In the genomic region with DNA sequence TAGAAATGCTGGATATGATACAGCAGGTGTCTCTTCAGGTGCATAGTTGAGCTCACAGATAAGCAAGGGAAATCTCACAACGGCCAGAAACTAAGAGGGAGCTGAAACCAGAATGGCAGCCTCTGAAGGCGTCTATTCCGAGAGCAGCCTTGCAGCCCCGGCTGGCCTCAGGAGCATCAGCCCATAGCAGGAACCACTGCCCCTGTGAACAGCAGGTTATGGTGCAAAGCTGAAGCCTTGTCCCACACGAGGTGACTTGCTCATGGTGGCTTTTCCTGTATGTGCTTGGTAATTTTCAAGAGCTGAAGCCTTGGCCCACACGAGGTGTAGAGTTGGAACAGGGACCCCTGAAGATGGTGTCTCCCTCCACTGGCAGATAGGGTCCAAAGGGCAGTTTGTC, we compare ENCODE assay signal across 19 cellular contexts. TPM values are rescaled to one million over a fixed set of nuclear protein-coding genes. Genes with fewer than 3 reads are reported as not detected.
DNase-seq lines count a peak whose midpoint lies in the region; ATAC-seq, FAIRE-seq and TF ChIP-seq lines count a peak whose summit lies in the region.
"Had no signal": no experiment of that assay in that cellular context is flagged by ENCODE, and none has a peak within 500 bp of the region (broad histone marks: within the 10 kb centered on the region; RNA-seq: fewer than 3 reads in every experiment).

No MANE protein-coding gene starts in this region.

- H4K20me1 ChIP-seq in IMR-90 (ENCODE audit: insufficient read depth, low read length) = peaks cover 19% of the 10 kb centered on the region

- peak overlapping the region; percentile 72 for H3K4ac ChIP-seq in IMR-90 (ENCODE audit: low read depth, low read length)

- H3K23ac ChIP-seq in IMR-90 (ENCODE audit: low read depth, low read length) = peak overlapping the region; percentile 50; the same call in 1 of the 2 replicates

- H4K5ac ChIP-seq in IMR-90 (ENCODE audit: low read depth, low read length) = no peak overlapping the region

- H3K9me1 ChIP-seq in IMR-90 (ENCODE audit: insufficient read depth, low read length) = peaks cover 32% of the 10 kb centered on the region

- H3K18ac ChIP-seq in IMR-90 (ENCODE audit: low read depth, low read length) = no peak overlapping the region

- FAIRE-seq in GM12891 (lab: Jason Lieb, UNC) = no peak

- H2BK120ac ChIP-seq in IMR-90 (ENCODE audit: low read depth, low read length) = peak overlapping the region; percentile 86

- peaks cover 38% of the 10 kb centered on the region for H3K36me3 ChIP-seq in IMR-90 (ENCODE audit: control insufficient read depth, insufficient read depth, low read length)

- 90% methylated on average over 3 of the region's 6 CpGs; no CpG with 5 or more reads in 1 of the 2 experiments for WGBS in IMR-90 (ENCODE audit: extremely low coverage in 2 of 2, insufficient read length in 1 of 2), 2 experiments

- no peak for ATAC-seq in IMR-90 (ENCODE audit: low read depth)
- ATAC-seq in sciatic nerve = no peak
- no peak for ATAC-seq in left lobe of liver
- no peak for ATAC-seq in activated CD4-positive, CD25-positive, alpha-beta regulatory T cell treated with anti-CD3 and anti-CD28 coated beads, Interleukin-2, amount 50 U/mL, for 24 hours

- peak overlapping the region in 1 of 2 experiments; percentile 25; a peak in 1 of 4 replicates for H4K8ac ChIP-seq in IMR-90 (ENCODE audit: low read depth in 2 of 2, low read length in 2 of 2)

- no peak overlapping the region for H3K4me3 ChIP-seq in IMR-90 (ENCODE audit: insufficient read depth, low read depth, low read length)

- in situ Hi-C loops in IMR-90 (cut with MboI; ENCODE audit: low sequenced_read_pairs) = no loop called here

- TF ChIP-seq POLR2A in IMR-90 (IDR thresholded peaks at IDR 0.05; ENCODE audit: low read depth, low read length) (no peak), GM12891 (IDR thresholded peaks at IDR 0.05; ENCODE audit: low read depth, low read length) (no peak)

- peaks cover 21% of the 10 kb centered on the region for H3K4me1 ChIP-seq in IMR-90 (ENCODE audit: control insufficient read depth, insufficient read depth, low read length)
- H3K4me1 ChIP-seq: Caco-2 had no signal

- no peak overlapping the region for H3K9ac ChIP-seq in IMR-90 (ENCODE audit: low read depth, low read length)

- no peak overlapping the region for H3K4me2 ChIP-seq in IMR-90 (ENCODE audit: low read depth, low read length)

- no TSS peak for BruUV-seq in IMR-90 (replicated peaks; lab: Mats Ljungman, UMichigan)

- H2BK15ac ChIP-seq in IMR-90 (ENCODE audit: low read depth, low read length) = no peak overlapping the region; the same call in 2 of the 3 replicates

- TF ChIP-seq RAD21 in IMR-90 (IDR thresholded peaks at IDR 0.05; ENCODE audit: low read length) = no peak

- H3K9me3 ChIP-seq in IMR-90 (ENCODE audit: control insufficient read depth, insufficient read depth, low read length) = no peaks in the 10 kb centered on the region
- H3K9me3 ChIP-seq: Caco-2 had no signal

- H2BK5ac ChIP-seq in IMR-90 (ENCODE audit: low read depth, low read length, poor library complexity, severe bottlenecking) = peak overlapping the region; percentile 11

- H3K14ac ChIP-seq in IMR-90 (replicated peaks; ENCODE audit: low read depth, low read length) = peak overlapping the region; percentile 70; the same call in 1 of the 2 replicates

- no peak overlapping the region for H3K27ac ChIP-seq in IMR-90 (ENCODE audit: insufficient read depth, low read length)
- H3K27ac ChIP-seq in RWPE1 = peak overlapping the region; percentile 97
- peak overlapping the region; percentile 91 for H3K27ac ChIP-seq in epithelial cell of prostate

- no peak overlapping the region for H2AFZ ChIP-seq in IMR-90 (replicated peaks; ENCODE audit: low read length, poor library complexity)

- dilution Hi-C loops in IMR-90 (cut with HindIII; ENCODE audit: low sequenced_read_pairs, unreplicated experiment) = no loop called here

- no peaks in the 10 kb centered on the region for H3K27me3 ChIP-seq in IMR-90 (ENCODE audit: control insufficient read depth, insufficient read depth, low read length)

- peak overlapping the region; percentile 42 for H2AK5ac ChIP-seq in IMR-90 (ENCODE audit: low read depth, low read length)

- POLR2A ChIA-PET in IMR-90 (lab: Charles Lee; ENCODE audit: unreplicated experiment) (no interaction called here), RWPE1 (lab: Yijun Ruan, JAX; ENCODE audit: low non-redundant PET) (no interaction called here)

- no peak overlapping the region for H2AK9ac ChIP-seq in IMR-90 (replicated peaks; ENCODE audit: low read depth, low read length, poor library complexity)

- no peak overlapping the region for H3K56ac ChIP-seq in IMR-90 (ENCODE audit: extremely low read depth, insufficient read depth, low read length)

- TF ChIP-seq CTCF in IMR-90 (conservative IDR thresholded peaks at IDR 0.05; ENCODE audit: low read depth, low read length) = no peak
- no peak for TF ChIP-seq CTCF in RWPE1 (conservative IDR thresholded peaks at IDR 0.05; ENCODE audit: low read depth)

- peaks cover 22 to 56% of the 10 kb centered on the region in 2 experiments for H3K79me1 ChIP-seq in IMR-90 (ENCODE audit: low read depth in 1 of 2, low read length in 2 of 2)

- peak overlapping the region; percentile 77 for H2BK20ac ChIP-seq in IMR-90 (ENCODE audit: low read depth, low read length)

- CTCF ChIA-PET in IMR-90 (lab: Yijun Ruan, JAX) (interaction anchor here (0.6 to 1.1 kb wide), 2 partner anchors 20 to 74 kb away, joined by 3 read pairs; no protein-coding TSS in a partner anchor), RWPE1 (lab: Yijun Ruan, JAX) (interaction anchor here (0.5 to 1.6 kb wide), 2 partner anchors 75 to 88 kb away, joined by 3 to 5 read pairs; no protein-coding TSS in a partner anchor)

- H4K91ac ChIP-seq in IMR-90 (ENCODE audit: insufficient read depth, low read depth, low read length) = peak overlapping the region; percentile 19; the same call in 1 of the 2 replicates

- DNase-seq in IMR-90 = no peak
- no peak for DNase-seq in RWPE1 (ENCODE audit: low spot score)
- DNase-seq in epithelial cell of prostate (ENCODE audit: low read depth, low spot score) = no peak
- DNase-seq in sciatic nerve (ENCODE audit: low spot score) = peak; percentile 38
- no peak for DNase-seq in GM12891 (ENCODE audit: insufficient read length, low spot score)
- DNase-seq in T-helper 1 cell = no peak
- no peak for DNase-seq in left lobe of liver (ENCODE audit: low spot score)
- DNase-seq: AML-193, Caco-2, DMS153, GOT3, KBM-7, NCI-H1417 treated with DMSO at 0.1 percent for 48 hours, NCI-H2029, NCI-H2171, NCI-H510A, NCI-H774, SHP77 treated with DMSO at 0.1 percent for 48 hours had no signal

- intact Hi-C loops in IMR-90 (cut with micrococcal nuclease) (loop anchor here (5.0 kb wide), 1 partner anchor 46 kb away; the partner anchor contains the start of gene PPP2R2D), sciatic nerve (cut with DNase I) (no loop called here)

TF ChIP-seq in IMR-90, 13 proteins besides CTCF, POLR2A, EP300 and RAD21 (continues in another document):
- TF ChIP-seq, protein P1, sequence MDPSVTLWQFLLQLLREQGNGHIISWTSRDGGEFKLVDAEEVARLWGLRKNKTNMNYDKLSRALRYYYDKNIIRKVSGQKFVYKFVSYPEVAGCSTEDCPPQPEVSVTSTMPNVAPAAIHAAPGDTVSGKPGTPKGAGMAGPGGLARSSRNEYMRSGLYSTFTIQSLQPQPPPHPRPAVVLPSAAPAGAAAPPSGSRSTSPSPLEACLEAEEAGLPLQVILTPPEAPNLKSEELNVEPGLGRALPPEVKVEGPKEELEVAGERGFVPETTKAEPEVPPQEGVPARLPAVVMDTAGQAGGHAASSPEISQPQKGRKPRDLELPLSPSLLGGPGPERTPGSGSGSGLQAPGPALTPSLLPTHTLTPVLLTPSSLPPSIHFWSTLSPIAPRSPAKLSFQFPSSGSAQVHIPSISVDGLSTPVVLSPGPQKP (IDR thresholded peaks at IDR 0.05; ENCODE audit: borderline replicate concordance, low read depth, low read length) = no peak
- TF ChIP-seq CHD1 (IDR thresholded peaks at IDR 0.05; ENCODE audit: low read depth, low read length) (no peak), BHLHE40 (IDR thresholded peaks at IDR 0.05; ENCODE audit: low read depth, low read length) (no peak), CEBPB (IDR thresholded peaks at IDR 0.05; ENCODE audit: low read depth, low read length) (no peak), RCOR1 (IDR thresholded peaks at IDR 0.05; ENCODE audit: insufficient replicate concordance, low read length) (no peak), MAZ (IDR thresholded peaks at IDR 0.05; ENCODE audit: borderline replicate concordance, low read depth, low read length) (no peak)

TF ChIP-seq in GM12891, 5 proteins besides CTCF, POLR2A, EP300 and RAD21:
- TF ChIP-seq TAF1 (IDR thresholded peaks at IDR 0.05; ENCODE audit: low read depth, low read length) (no peak), SPI1 (IDR thresholded peaks at IDR 0.05; ENCODE audit: low read depth, low read length) (no peak), PAX5 (IDR thresholded peaks at IDR 0.05; ENCODE audit: insufficient read depth, low read length, severe bottlenecking) (no peak), POLR2AphosphoS5 (IDR thresholded peaks at IDR 0.05; ENCODE audit: low read depth, low read length) (no peak), POU2F2 (IDR thresholded peaks at IDR 0.05; ENCODE audit: low read depth, low read length) (no peak)

RNA-seq across cellular contexts. Expression of gene BNIP3, which starts 33.2 kb away (rescaled TPM):
- 134 and 252 TPM in 2 replicates for total RNA-seq in IMR-90 (2012; rRNA removed)
- polyA plus RNA-seq in IMR-90 (2012; rRNA removed) = 181 and 211 TPM in 2 replicates
- 221 and 286 TPM in 2 replicates for polyA plus RNA-seq in IMR-90 (2012; cell fraction: cytosol; rRNA removed)
- polyA plus RNA-seq in IMR-90 (2012; cell fraction: nucleus; rRNA removed; ENCODE audit: low replicate concordance) = 248 and 274 TPM in 2 replicates
- 37.9 TPM for total RNA-seq in sciatic nerve
- 84.9 TPM for polyA plus RNA-seq in GM12891 (2012; ENCODE audit: low read depth, missing spikeins)
- 90.4 TPM for total RNA-seq in left lobe of liver

RNA-seq across cellular contexts. Expression of gene PPP2R2D, which starts 47.7 kb away (rescaled TPM):
- 21.1 and 23.8 TPM in 2 replicates for total RNA-seq in IMR-90 (2012; rRNA removed)
- 22.8 and 23.3 TPM in 2 replicates for polyA plus RNA-seq in IMR-90 (2012; rRNA removed)
- 16.2 and 18.1 TPM in 2 replicates for polyA plus RNA-seq in IMR-90 (2012; cell fraction: cytosol; rRNA removed)
- polyA plus RNA-seq in IMR-90 (2012; cell fraction: nucleus; rRNA removed; ENCODE audit: low replicate concordance) = 34.7 and 54.8 TPM in 2 replicates
- 30.1 TPM for total RNA-seq in sciatic nerve
- polyA plus RNA-seq in GM12891 (2012; ENCODE audit: low read depth, missing spikeins) = 19.1 TPM
- 15.4 TPM for total RNA-seq in left lobe of liver
